ENCODE assay signal across 9 cellular contexts in genomic region chr6:134898575-134898974, GRCh38. TPM values are rescaled to one million over a fixed set of nuclear protein-coding genes. Genes with fewer than 3 reads are reported as not detected.
"Had no signal": no experiment of that assay in that cellular context is flagged by ENCODE, and none has a peak within 500 bp of the region (broad histone marks: within the 10 kb centered on the region; RNA-seq: fewer than 3 reads in every experiment).

No MANE protein-coding gene starts in this region.

- FAIRE-seq: H1, H54, HTR-8/SVneo had no signal

- H3K4me3 ChIP-seq: GM23338 had no signal

- ATAC-seq: GM23338 had no signal

- DNase-seq: H9, HCEC 1CT, KBM-7 had no signal

- H2AFZ ChIP-seq: GM23338 had no signal

- H3K4me2 ChIP-seq: GM23338 had no signal

RNA-seq across cellular contexts. Expression of gene ALDH8A1, which starts 51.3 kb away (rescaled TPM):
- total RNA-seq: GM23338, H9, HT-29 had no signal
- polyA plus RNA-seq: GM23338, IgD-negative memory B cell had no signal
